1 cellular context compared by ENCODE assay signal in the genomic region with DNA sequence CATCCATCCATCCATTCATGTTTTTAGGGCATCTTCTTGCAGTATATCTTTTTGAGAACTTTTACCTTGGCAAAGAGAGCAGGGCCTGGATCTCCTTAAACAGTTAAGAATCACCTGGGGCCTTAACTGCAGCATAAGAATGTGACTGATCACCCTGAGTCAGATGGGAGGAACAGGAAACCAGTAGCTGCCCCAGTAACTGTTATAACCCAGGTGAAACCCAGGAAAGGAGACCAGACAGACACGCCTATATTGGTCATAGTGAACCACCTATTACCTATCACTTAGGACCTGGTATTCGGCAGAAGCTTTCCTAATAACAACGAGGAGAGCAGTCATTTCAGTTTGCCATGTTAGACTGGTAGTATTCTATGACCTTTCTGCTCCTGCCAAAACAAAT.
TF ChIP-seq lines count a peak whose summit lies in the region.

No MANE protein-coding gene starts in this region.

TF ChIP-seq in HepG2, 621 proteins besides CTCF, POLR2A, EP300 and RAD21 (continued from another document):
- TF ChIP-seq JUNB (CRISPR knock-in tag; IDR thresholded peaks at IDR 0.05; ENCODE audit: borderline replicate concordance) (no peak), PRDM15 (CRISPR knock-in tag; IDR thresholded peaks at IDR 0.05) (no peak), RARG (CRISPR knock-in tag; IDR thresholded peaks at IDR 0.05; ENCODE audit: low read depth) (no peak), ZNF382 (CRISPR knock-in tag; IDR thresholded peaks at IDR 0.05; ENCODE audit: borderline replicate concordance) (no peak), MEIS2 (CRISPR knock-in tag; IDR thresholded peaks at IDR 0.05) (no peak), CSRNP1 (CRISPR knock-in tag; IDR thresholded peaks at IDR 0.05) (no peak), ZBTB21 (CRISPR knock-in tag; IDR thresholded peaks at IDR 0.05) (no peak), ZNF230 (CRISPR knock-in tag; IDR thresholded peaks at IDR 0.05) (no peak)
- TF ChIP-seq, protein P1, sequence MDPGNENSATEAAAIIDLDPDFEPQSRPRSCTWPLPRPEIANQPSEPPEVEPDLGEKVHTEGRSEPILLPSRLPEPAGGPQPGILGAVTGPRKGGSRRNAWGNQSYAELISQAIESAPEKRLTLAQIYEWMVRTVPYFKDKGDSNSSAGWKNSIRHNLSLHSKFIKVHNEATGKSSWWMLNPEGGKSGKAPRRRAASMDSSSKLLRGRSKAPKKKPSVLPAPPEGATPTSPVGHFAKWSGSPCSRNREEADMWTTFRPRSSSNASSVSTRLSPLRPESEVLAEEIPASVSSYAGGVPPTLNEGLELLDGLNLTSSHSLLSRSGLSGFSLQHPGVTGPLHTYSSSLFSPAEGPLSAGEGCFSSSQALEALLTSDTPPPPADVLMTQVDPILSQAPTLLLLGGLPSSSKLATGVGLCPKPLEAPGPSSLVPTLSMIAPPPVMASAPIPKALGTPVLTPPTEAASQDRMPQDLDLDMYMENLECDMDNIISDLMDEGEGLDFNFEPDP (CRISPR knock-in tag; conservative IDR thresholded peaks at IDR 0.05), result no peak
- TF ChIP-seq, protein P2, sequence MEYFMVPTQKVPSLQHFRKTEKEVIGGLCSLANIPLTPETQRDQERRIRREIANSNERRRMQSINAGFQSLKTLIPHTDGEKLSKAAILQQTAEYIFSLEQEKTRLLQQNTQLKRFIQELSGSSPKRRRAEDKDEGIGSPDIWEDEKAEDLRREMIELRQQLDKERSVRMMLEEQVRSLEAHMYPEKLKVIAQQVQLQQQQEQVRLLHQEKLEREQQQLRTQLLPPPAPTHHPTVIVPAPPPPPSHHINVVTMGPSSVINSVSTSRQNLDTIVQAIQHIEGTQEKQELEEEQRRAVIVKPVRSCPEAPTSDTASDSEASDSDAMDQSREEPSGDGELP (IDR thresholded peaks at IDR 0.05; ENCODE audit: borderline replicate concordance, low read depth), result no peak
